Comparison of ENCODE assay signal across 23 cellular contexts in genomic region chr6:16105056-16105455, GRCh38.
"Had no signal": no experiment of that assay in that cellular context is flagged by ENCODE, and none has a peak within 500 bp of the region (broad histone marks: within the 10 kb centered on the region; RNA-seq: fewer than 3 reads in every experiment).

No MANE protein-coding gene starts in this region.

- H3K27ac ChIP-seq: pancreas, skin epidermis, thoracic aorta, tibial nerve had no signal

- H3K36me3 ChIP-seq: pancreas, spleen, thoracic aorta, tibial nerve, upper lobe of left lung had no signal

- H3K27ac Mint-ChIP-seq: memory B cell; mesothelial cell of epicardium; naive thymus-derived CD8-positive, alpha-beta T cell; stimulated activated memory B cell treated with anti-CD40 and anti-IgM and Interleukin-4, amounts not matched to agents 10 μg/mL and 1 μg/mL and 100 μg/mL, for 72 hours had no signal

- H3K79me2 ChIP-seq: hepatocyte had no signal

- H3K36me3 Mint-ChIP-seq: memory B cell; mesothelial cell of epicardium; stimulated activated memory B cell treated with anti-CD40 and anti-IgM and Interleukin-4, amounts not matched to agents 10 μg/mL and 1 μg/mL and 100 μg/mL, for 72 hours had no signal

- H3K4me3 ChIP-seq: dorsolateral prefrontal cortex, hepatocyte, lung, mucosa of descending colon, pancreas, skin epidermis, spleen, thoracic aorta, tibial nerve, upper lobe of left lung had no signal

- ATAC-seq: left lobe of liver; mucosa of descending colon; naive thymus-derived CD8-positive, alpha-beta T cell; pancreas; sciatic nerve; stimulated activated memory B cell treated with anti-CD40 and anti-IgM and Interleukin-4, amounts not matched to agents 10 μg/mL and 1 μg/mL and 100 μg/mL, for 72 hours; stimulated activated naive CD8-positive, alpha-beta T cell treated with anti-CD3 and anti-CD28 coated beads, Interleukin-15, Interleukin-2, amounts not matched to agents 100 U/mL and 50 U/mL, for 24 hours had no signal

- H3K4me1 Mint-ChIP-seq: memory B cell; stimulated activated memory B cell treated with anti-CD40 and anti-IgM and Interleukin-4, amounts not matched to agents 10 μg/mL and 1 μg/mL and 100 μg/mL, for 72 hours had no signal

- H3K4me2 ChIP-seq: hepatocyte had no signal

- H3K9me3 ChIP-seq: mucosa of descending colon, pancreas, thoracic aorta, tibial nerve, upper lobe of left lung had no signal

- DNase-seq: cerebellar nuclear complex; effector CD4-positive, alpha-beta T cell; head of caudate nucleus; kidney; mucosa of descending colon; naive thymus-derived CD8-positive, alpha-beta T cell; pancreas; spleen; stimulated activated CD4-positive, alpha-beta T cell treated with anti-CD3 and anti-CD28 coated beads, Interleukin-4, amount 100 ng/mL, for 4 hours; stimulated activated naive CD8-positive, alpha-beta T cell treated with anti-CD3 and anti-CD28 coated beads, Interleukin-15, Interleukin-2, amounts not matched to agents 100 U/mL and 50 U/mL, for 24 hours; substantia nigra; upper lobe of left lung had no signal

- H3K4me3 Mint-ChIP-seq: memory B cell; mesothelial cell of epicardium; naive thymus-derived CD8-positive, alpha-beta T cell; stimulated activated memory B cell treated with anti-CD40 and anti-IgM and Interleukin-4, amounts not matched to agents 10 μg/mL and 1 μg/mL and 100 μg/mL, for 72 hours had no signal

- H3K27me3 ChIP-seq: dorsolateral prefrontal cortex, hepatocyte, pancreas, spleen, tibial nerve, upper lobe of left lung had no signal

- H2AFZ ChIP-seq: hepatocyte had no signal
